14 cellular contexts compared by ENCODE assay signal in genomic region chr14:105411985-105412767, GRCh38. TPM values are rescaled to one million over a fixed set of nuclear protein-coding genes. Genes with fewer than 3 reads are reported as not detected.
DNase-seq lines count a peak whose midpoint lies in the region; ATAC-seq and TF ChIP-seq lines count a peak whose summit lies in the region.
"Had no signal": no experiment of that assay in that cellular context is flagged by ENCODE, and none has a peak within 500 bp of the region (broad histone marks: within the 10 kb centered on the region; RNA-seq: fewer than 3 reads in every experiment).

No MANE protein-coding gene starts in this region.

- H3K4me3 ChIP-seq in Panc1 (ENCODE audit: low read depth in 2 of 2, low read length in 2 of 2), result no peak overlapping the region

- ATAC-seq in activated naive CD8-positive, alpha-beta T cell treated with anti-CD3 and anti-CD28 coated beads, Interleukin-2, amount 10 ng/mL, durations not matched to agents 7 days and 5 days (ENCODE audit: low read depth), result no peak
- 0 out of 2 replicates have a peak, but pooled peaks have one; percentile 11 for ATAC-seq in Panc1
- ATAC-seq in left colon, result peak; percentile 2
- ATAC-seq in stimulated activated effector memory CD8-positive, alpha-beta T cell treated with anti-CD3 and anti-CD28 coated beads, Interleukin-12 subunit alpha, Interleukin-12 subunit beta, amount 100 ng/mL, for 72 hours, result no peak

- H3K9me3 ChIP-seq in Panc1 (ENCODE audit: control insufficient read depth, insufficient read depth, low read depth, low read length), result no peaks in the 10 kb centered on the region
- H3K9me3 ChIP-seq: thoracic aorta had no signal

- H3K27me3 Mint-ChIP-seq in activated naive CD8-positive, alpha-beta T cell treated with anti-CD3 and anti-CD28 coated beads, Interleukin-2, amount 10 ng/mL, durations not matched to agents 7 days and 5 days, result peaks cover 46% of the 10 kb centered on the region
- peaks cover 27% of the 10 kb centered on the region for H3K27me3 Mint-ChIP-seq in activated naive CD8-positive, alpha-beta T cell treated with anti-CD3 and anti-CD28 coated beads for 36 hours
- peaks cover 30% of the 10 kb centered on the region for H3K27me3 Mint-ChIP-seq in T-helper 2 cell treated with Interferon-gamma antibody and Interleukin-4, amounts not matched to agents 5 μg/mL and 100 μg/mL, for 36 hours (ENCODE audit: low read depth)

- no peaks in the 10 kb centered on the region for H3K36me3 Mint-ChIP-seq in activated naive CD8-positive, alpha-beta T cell treated with anti-CD3 and anti-CD28 coated beads, Interleukin-2, amount 10 ng/mL, durations not matched to agents 7 days and 5 days
- peaks cover 2% of the 10 kb centered on the region for H3K36me3 Mint-ChIP-seq in activated naive CD8-positive, alpha-beta T cell treated with anti-CD3 and anti-CD28 coated beads for 36 hours
- peaks cover 6% of the 10 kb centered on the region for H3K36me3 Mint-ChIP-seq in stimulated activated effector memory CD8-positive, alpha-beta T cell treated with anti-CD3 and anti-CD28 coated beads, Interleukin-12 subunit alpha, Interleukin-12 subunit beta, amount 100 ng/mL, for 72 hours
- H3K36me3 Mint-ChIP-seq in T-helper 2 cell treated with Interferon-gamma antibody and Interleukin-4, amounts not matched to agents 5 μg/mL and 100 μg/mL, for 36 hours (ENCODE audit: low read depth), result no peaks in the 10 kb centered on the region
- H3K36me3 Mint-ChIP-seq: activated naive CD4-positive, alpha-beta T cell treated with anti-CD3 and anti-CD28 coated beads, Interleukin-2, amount 50 U/mL, for 24 hours had no signal

- no peak for DNase-seq in activated naive CD8-positive, alpha-beta T cell treated with anti-CD3 and anti-CD28 coated beads, Interleukin-2, amount 10 ng/mL, durations not matched to agents 7 days and 5 days
- DNase-seq in activated naive CD8-positive, alpha-beta T cell treated with anti-CD3 and anti-CD28 coated beads for 36 hours, result no peak
- no peak for DNase-seq in Panc1 (ENCODE audit: low read depth, low spot score)
- DNase-seq in left colon, result no peak
- no peak for DNase-seq in stimulated activated effector memory CD8-positive, alpha-beta T cell treated with anti-CD3 and anti-CD28 coated beads, Interleukin-12 subunit alpha, Interleukin-12 subunit beta, amount 100 ng/mL, for 72 hours (ENCODE audit: low spot score in 2 of 2)
- no peak for DNase-seq in NCI-H1048 (lab: John Stamatoyannopoulos, UW)
- DNase-seq in NCI-H128 (lab: John Stamatoyannopoulos, UW; ENCODE audit: unreplicated experiment), result no peak
- DNase-seq in T-helper 2 cell treated with Interferon-gamma antibody and Interleukin-4, amounts not matched to agents 5 μg/mL and 100 μg/mL, for 36 hours (ENCODE audit: low spot score), result no peak
- DNase-seq: activated CD4-positive, alpha-beta T cell treated with anti-CD3 and anti-CD28 coated beads for 1 hour; foreskin melanocyte; mesendoderm had no signal

- in situ Hi-C loops in Panc1 (cut with HindIII; ENCODE audit: low pct_unique_long_range_greater_than_20kb, low sequenced_read_pairs), result no loop called here

- H3K9me3 Mint-ChIP-seq in activated naive CD8-positive, alpha-beta T cell treated with anti-CD3 and anti-CD28 coated beads, Interleukin-2, amount 10 ng/mL, durations not matched to agents 7 days and 5 days, result no peaks in the 10 kb centered on the region
- no peaks in the 10 kb centered on the region for H3K9me3 Mint-ChIP-seq in activated naive CD8-positive, alpha-beta T cell treated with anti-CD3 and anti-CD28 coated beads for 36 hours
- no peaks in the 10 kb centered on the region for H3K9me3 Mint-ChIP-seq in stimulated activated effector memory CD8-positive, alpha-beta T cell treated with anti-CD3 and anti-CD28 coated beads, Interleukin-12 subunit alpha, Interleukin-12 subunit beta, amount 100 ng/mL, for 72 hours
- H3K9me3 Mint-ChIP-seq in T-helper 2 cell treated with Interferon-gamma antibody and Interleukin-4, amounts not matched to agents 5 μg/mL and 100 μg/mL, for 36 hours, result no peaks in the 10 kb centered on the region
- H3K9me3 Mint-ChIP-seq: activated naive CD4-positive, alpha-beta T cell treated with anti-CD3 and anti-CD28 coated beads, Interleukin-2, amount 50 U/mL, for 24 hours had no signal

- H3K4me1 ChIP-seq in Panc1 (ENCODE audit: control insufficient read depth, insufficient read depth, low read length), result no peaks in the 10 kb centered on the region

- H3K27me3 ChIP-seq in Panc1 (ENCODE audit: control insufficient read depth, insufficient read depth, low read length), result no peaks in the 10 kb centered on the region

- peaks cover 7% of the 10 kb centered on the region for H3K4me1 Mint-ChIP-seq in activated naive CD8-positive, alpha-beta T cell treated with anti-CD3 and anti-CD28 coated beads, Interleukin-2, amount 10 ng/mL, durations not matched to agents 7 days and 5 days
- H3K4me1 Mint-ChIP-seq in activated naive CD8-positive, alpha-beta T cell treated with anti-CD3 and anti-CD28 coated beads for 36 hours, result peaks cover 9% of the 10 kb centered on the region
- H3K4me1 Mint-ChIP-seq in stimulated activated effector memory CD8-positive, alpha-beta T cell treated with anti-CD3 and anti-CD28 coated beads, Interleukin-12 subunit alpha, Interleukin-12 subunit beta, amount 100 ng/mL, for 72 hours, result peaks cover 6% of the 10 kb centered on the region
- H3K4me1 Mint-ChIP-seq in T-helper 2 cell treated with Interferon-gamma antibody and Interleukin-4, amounts not matched to agents 5 μg/mL and 100 μg/mL, for 36 hours (ENCODE audit: low read depth), result peaks cover 4% of the 10 kb centered on the region

- peak overlapping the region; percentile 39 for H3K4me3 Mint-ChIP-seq in activated naive CD8-positive, alpha-beta T cell treated with anti-CD3 and anti-CD28 coated beads, Interleukin-2, amount 10 ng/mL, durations not matched to agents 7 days and 5 days
- no peak overlapping the region for H3K4me3 Mint-ChIP-seq in activated naive CD8-positive, alpha-beta T cell treated with anti-CD3 and anti-CD28 coated beads for 36 hours
- peak overlapping the region; percentile 39 for H3K4me3 Mint-ChIP-seq in stimulated activated effector memory CD8-positive, alpha-beta T cell treated with anti-CD3 and anti-CD28 coated beads, Interleukin-12 subunit alpha, Interleukin-12 subunit beta, amount 100 ng/mL, for 72 hours
- no peak overlapping the region for H3K4me3 Mint-ChIP-seq in T-helper 2 cell treated with Interferon-gamma antibody and Interleukin-4, amounts not matched to agents 5 μg/mL and 100 μg/mL, for 36 hours

- CTCF ChIA-PET in Panc1 (lab: Charles Lee), result interaction anchor here (0.6 kb wide), 1 partner anchor 210 kb away, joined by 8 read pairs; no protein-coding TSS in a partner anchor

- no peak overlapping the region for H3K27ac Mint-ChIP-seq in activated naive CD8-positive, alpha-beta T cell treated with anti-CD3 and anti-CD28 coated beads, Interleukin-2, amount 10 ng/mL, durations not matched to agents 7 days and 5 days
- H3K27ac Mint-ChIP-seq in activated naive CD8-positive, alpha-beta T cell treated with anti-CD3 and anti-CD28 coated beads for 36 hours, result no peak overlapping the region
- H3K27ac Mint-ChIP-seq in stimulated activated effector memory CD8-positive, alpha-beta T cell treated with anti-CD3 and anti-CD28 coated beads, Interleukin-12 subunit alpha, Interleukin-12 subunit beta, amount 100 ng/mL, for 72 hours, result no peak overlapping the region
- no peak overlapping the region for H3K27ac Mint-ChIP-seq in T-helper 2 cell treated with Interferon-gamma antibody and Interleukin-4, amounts not matched to agents 5 μg/mL and 100 μg/mL, for 36 hours
- H3K27ac Mint-ChIP-seq: activated naive CD4-positive, alpha-beta T cell treated with anti-CD3 and anti-CD28 coated beads, Interleukin-2, amount 50 U/mL, for 24 hours had no signal

- no peak for TF ChIP-seq CTCF in Panc1 (IDR thresholded peaks at IDR 0.05)

- intact Hi-C loops in Panc1 (cut with micrococcal nuclease; ENCODE audit: unreplicated experiment) (no loop called here), left colon (cut with DNase I, micrococcal nuclease) (loop anchor here in 1 of 2 donors (10.0 kb wide), 1 partner anchor 53 kb away; no protein-coding TSS in a partner anchor)

- no peak overlapping the region for H3K27ac ChIP-seq in Panc1 (ENCODE audit: low read length)
- H3K27ac ChIP-seq: thoracic aorta had no signal

- no TSS peak for BruUV-seq in Panc1 (replicated peaks; lab: Mats Ljungman, UMichigan)

- H3K36me3 ChIP-seq in Panc1 (ENCODE audit: control insufficient read depth, insufficient read depth, low read length), result no peaks in the 10 kb centered on the region
- H3K36me3 ChIP-seq: thoracic aorta had no signal

- POLR2A ChIA-PET in activated naive CD8-positive, alpha-beta T cell treated with anti-CD3 and anti-CD28 coated beads, Interleukin-2, amount 10 ng/mL, durations not matched to agents 7 days and 5 days (lab: Charles Lee), result interaction anchor here (0.5 to 2.0 kb wide), 2 partner anchors 13 to 16 kb away, joined by 3 to 7 read pairs; partner anchors contain the start of gene TEX22
- POLR2A ChIA-PET in Panc1 (lab: Charles Lee), result no interaction called here

RNA-seq across cellular contexts. Expression of gene MTA1, which starts 7.5 kb away (rescaled TPM):
- 100 to 1,000 TPM; 120 to 132 TPM for total RNA-seq in activated naive CD8-positive, alpha-beta T cell treated with anti-CD3 and anti-CD28 coated beads, Interleukin-2, amount 10 ng/mL, durations not matched to agents 7 days and 5 days
- total RNA-seq in activated naive CD8-positive, alpha-beta T cell treated with anti-CD3 and anti-CD28 coated beads for 36 hours, result 100 to 1,000 TPM; 148 to 149 TPM
- total RNA-seq in Panc1 (2021; ENCODE audit: unreplicated experiment) (105 TPM), left colon (10 to 100 TPM; 59.2 to 77.4 TPM)
- 102 TPM for polyA plus RNA-seq in Panc1 (2012; ENCODE audit: insufficient read length)

RNA-seq across cellular contexts. Expression of gene TEX22, which starts 13.8 kb away (rescaled TPM):
- total RNA-seq in activated naive CD8-positive, alpha-beta T cell treated with anti-CD3 and anti-CD28 coated beads, Interleukin-2, amount 10 ng/mL, durations not matched to agents 7 days and 5 days, result 1 to 10 TPM; 6.4 to 6.9 TPM
- 1 to 10 TPM in 1 of 2 experiments, under 1 TPM in 1; 0.56 to 2.1 TPM for total RNA-seq in activated naive CD8-positive, alpha-beta T cell treated with anti-CD3 and anti-CD28 coated beads for 36 hours
- total RNA-seq in Panc1 (2021; ENCODE audit: unreplicated experiment), result 2.9 TPM
- 0.62 TPM for polyA plus RNA-seq in Panc1 (2012; ENCODE audit: insufficient read length)
- total RNA-seq in left colon, result 1 to 10 TPM in 1 of 2 donors, under 1 TPM in 1; 0.49 to 1.3 TPM
- total RNA-seq: HT-29, thoracic aorta had no signal

Comparison
In these comparisons a context has a peak if more than half of its experiments do, and no peak if none do; other contexts are left out.
1. H3K4me3 Mint-ChIP-seq: peak in activated naive CD8-positive, alpha-beta T cell treated with anti-CD3 and anti-CD28 coated beads, Interleukin-2, amount 10 ng/mL, durations not matched to agents 7 days and 5 days (single experiment) and stimulated activated effector memory CD8-positive, alpha-beta T cell treated with anti-CD3 and anti-CD28 coated beads, Interleukin-12 subunit alpha, Interleukin-12 subunit beta, amount 100 ng/mL, for 72 hours (single experiment); none in activated naive CD8-positive, alpha-beta T cell treated with anti-CD3 and anti-CD28 coated beads for 36 hours (single experiment) and T-helper 2 cell treated with Interferon-gamma antibody and Interleukin-4, amounts not matched to agents 5 μg/mL and 100 μg/mL, for 36 hours (single experiment).
2. ATAC-seq: peak in Panc1 (single experiment) and left colon (single experiment); none in activated naive CD8-positive, alpha-beta T cell treated with anti-CD3 and anti-CD28 coated beads, Interleukin-2, amount 10 ng/mL, durations not matched to agents 7 days and 5 days (single experiment) and stimulated activated effector memory CD8-positive, alpha-beta T cell treated with anti-CD3 and anti-CD28 coated beads, Interleukin-12 subunit alpha, Interleukin-12 subunit beta, amount 100 ng/mL, for 72 hours (single experiment).